Comparison of ENCODE assay signal across 1 cellular context in the genomic region with DNA sequence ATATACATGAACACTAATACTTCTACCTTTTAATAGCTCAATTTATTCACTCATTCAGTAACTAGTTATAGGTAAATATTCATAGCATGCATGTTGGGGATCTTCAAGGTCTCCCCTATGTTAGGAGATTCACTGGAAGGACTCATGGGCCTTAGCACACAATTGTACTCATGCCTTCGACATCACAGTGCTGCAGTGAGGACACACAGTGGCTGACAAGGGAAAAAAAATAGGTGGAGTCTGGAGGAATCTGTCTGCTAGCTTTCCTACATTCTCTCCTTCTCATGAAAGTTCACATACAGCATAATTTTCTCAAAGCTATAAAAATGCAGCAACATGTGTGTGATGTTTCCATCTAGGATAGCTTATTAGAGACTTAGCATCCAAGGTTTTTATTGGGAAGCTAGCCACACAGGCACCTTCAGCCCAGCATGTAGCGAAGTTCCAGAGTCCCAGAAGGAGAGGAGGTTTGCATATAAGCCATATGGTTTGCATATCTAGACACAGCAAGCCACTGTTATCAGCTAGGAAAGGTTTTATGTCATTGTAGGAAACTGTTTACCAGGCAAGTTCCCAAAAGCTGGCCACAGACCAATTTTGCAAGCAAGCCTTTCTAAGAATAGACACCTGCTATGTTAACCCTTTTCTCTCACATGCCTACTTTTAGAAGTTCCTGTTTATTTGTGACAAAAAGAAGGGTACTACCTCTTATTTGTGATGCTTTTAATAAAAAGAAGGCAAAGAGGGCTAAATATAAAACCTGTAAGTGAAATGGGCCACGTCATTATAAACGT.
TF ChIP-seq lines count a peak whose summit lies in the region.

No MANE protein-coding gene starts in this region.

TF ChIP-seq in H1, 55 proteins besides CTCF, POLR2A, EP300 and RAD21 (continued from another document):
- TF ChIP-seq, protein P1, sequence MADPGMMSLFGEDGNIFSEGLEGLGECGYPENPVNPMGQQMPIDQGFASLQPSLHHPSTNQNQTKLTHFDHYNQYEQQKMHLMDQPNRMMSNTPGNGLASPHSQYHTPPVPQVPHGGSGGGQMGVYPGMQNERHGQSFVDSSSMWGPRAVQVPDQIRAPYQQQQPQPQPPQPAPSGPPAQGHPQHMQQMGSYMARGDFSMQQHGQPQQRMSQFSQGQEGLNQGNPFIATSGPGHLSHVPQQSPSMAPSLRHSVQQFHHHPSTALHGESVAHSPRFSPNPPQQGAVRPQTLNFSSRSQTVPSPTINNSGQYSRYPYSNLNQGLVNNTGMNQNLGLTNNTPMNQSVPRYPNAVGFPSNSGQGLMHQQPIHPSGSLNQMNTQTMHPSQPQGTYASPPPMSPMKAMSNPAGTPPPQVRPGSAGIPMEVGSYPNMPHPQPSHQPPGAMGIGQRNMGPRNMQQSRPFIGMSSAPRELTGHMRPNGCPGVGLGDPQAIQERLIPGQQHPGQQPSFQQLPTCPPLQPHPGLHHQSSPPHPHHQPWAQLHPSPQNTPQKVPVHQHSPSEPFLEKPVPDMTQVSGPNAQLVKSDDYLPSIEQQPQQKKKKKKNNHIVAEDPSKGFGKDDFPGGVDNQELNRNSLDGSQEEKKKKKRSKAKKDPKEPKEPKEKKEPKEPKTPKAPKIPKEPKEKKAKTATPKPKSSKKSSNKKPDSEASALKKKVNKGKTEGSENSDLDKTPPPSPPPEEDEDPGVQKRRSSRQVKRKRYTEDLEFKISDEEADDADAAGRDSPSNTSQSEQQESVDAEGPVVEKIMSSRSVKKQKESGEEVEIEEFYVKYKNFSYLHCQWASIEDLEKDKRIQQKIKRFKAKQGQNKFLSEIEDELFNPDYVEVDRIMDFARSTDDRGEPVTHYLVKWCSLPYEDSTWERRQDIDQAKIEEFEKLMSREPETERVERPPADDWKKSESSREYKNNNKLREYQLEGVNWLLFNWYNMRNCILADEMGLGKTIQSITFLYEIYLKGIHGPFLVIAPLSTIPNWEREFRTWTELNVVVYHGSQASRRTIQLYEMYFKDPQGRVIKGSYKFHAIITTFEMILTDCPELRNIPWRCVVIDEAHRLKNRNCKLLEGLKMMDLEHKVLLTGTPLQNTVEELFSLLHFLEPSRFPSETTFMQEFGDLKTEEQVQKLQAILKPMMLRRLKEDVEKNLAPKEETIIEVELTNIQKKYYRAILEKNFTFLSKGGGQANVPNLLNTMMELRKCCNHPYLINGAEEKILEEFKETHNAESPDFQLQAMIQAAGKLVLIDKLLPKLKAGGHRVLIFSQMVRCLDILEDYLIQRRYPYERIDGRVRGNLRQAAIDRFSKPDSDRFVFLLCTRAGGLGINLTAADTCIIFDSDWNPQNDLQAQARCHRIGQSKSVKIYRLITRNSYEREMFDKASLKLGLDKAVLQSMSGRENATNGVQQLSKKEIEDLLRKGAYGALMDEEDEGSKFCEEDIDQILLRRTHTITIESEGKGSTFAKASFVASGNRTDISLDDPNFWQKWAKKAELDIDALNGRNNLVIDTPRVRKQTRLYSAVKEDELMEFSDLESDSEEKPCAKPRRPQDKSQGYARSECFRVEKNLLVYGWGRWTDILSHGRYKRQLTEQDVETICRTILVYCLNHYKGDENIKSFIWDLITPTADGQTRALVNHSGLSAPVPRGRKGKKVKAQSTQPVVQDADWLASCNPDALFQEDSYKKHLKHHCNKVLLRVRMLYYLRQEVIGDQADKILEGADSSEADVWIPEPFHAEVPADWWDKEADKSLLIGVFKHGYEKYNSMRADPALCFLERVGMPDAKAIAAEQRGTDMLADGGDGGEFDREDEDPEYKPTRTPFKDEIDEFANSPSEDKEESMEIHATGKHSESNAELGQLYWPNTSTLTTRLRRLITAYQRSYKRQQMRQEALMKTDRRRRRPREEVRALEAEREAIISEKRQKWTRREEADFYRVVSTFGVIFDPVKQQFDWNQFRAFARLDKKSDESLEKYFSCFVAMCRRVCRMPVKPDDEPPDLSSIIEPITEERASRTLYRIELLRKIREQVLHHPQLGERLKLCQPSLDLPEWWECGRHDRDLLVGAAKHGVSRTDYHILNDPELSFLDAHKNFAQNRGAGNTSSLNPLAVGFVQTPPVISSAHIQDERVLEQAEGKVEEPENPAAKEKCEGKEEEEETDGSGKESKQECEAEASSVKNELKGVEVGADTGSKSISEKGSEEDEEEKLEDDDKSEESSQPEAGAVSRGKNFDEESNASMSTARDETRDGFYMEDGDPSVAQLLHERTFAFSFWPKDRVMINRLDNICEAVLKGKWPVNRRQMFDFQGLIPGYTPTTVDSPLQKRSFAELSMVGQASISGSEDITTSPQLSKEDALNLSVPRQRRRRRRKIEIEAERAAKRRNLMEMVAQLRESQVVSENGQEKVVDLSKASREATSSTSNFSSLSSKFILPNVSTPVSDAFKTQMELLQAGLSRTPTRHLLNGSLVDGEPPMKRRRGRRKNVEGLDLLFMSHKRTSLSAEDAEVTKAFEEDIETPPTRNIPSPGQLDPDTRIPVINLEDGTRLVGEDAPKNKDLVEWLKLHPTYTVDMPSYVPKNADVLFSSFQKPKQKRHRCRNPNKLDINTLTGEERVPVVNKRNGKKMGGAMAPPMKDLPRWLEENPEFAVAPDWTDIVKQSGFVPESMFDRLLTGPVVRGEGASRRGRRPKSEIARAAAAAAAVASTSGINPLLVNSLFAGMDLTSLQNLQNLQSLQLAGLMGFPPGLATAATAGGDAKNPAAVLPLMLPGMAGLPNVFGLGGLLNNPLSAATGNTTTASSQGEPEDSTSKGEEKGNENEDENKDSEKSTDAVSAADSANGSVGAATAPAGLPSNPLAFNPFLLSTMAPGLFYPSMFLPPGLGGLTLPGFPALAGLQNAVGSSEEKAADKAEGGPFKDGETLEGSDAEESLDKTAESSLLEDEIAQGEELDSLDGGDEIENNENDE (IDR thresholded peaks at IDR 0.05; ENCODE audit: insufficient replicate concordance, low read length): no peak
- TF ChIP-seq CREB1 (IDR thresholded peaks at IDR 0.05) (no peak), BACH1 (IDR thresholded peaks at IDR 0.05; ENCODE audit: low read length) (no peak), SP4 (IDR thresholded peaks at IDR 0.05; ENCODE audit: low read length) (no peak), USF2 (IDR thresholded peaks at IDR 0.05; ENCODE audit: low read length) (no peak), SRF (IDR thresholded peaks at IDR 0.05; ENCODE audit: low read depth, low read length) (no peak), HDAC6 (IDR thresholded peaks at IDR 0.05; ENCODE audit: low read depth, low read length) (no peak), YY1 (IDR thresholded peaks at IDR 0.05; ENCODE audit: low read depth, low read length) (no peak), CBX8 (IDR thresholded peaks at IDR 0.05; ENCODE audit: borderline replicate concordance, low read depth, low read length) (no peak), CBX5 (IDR thresholded peaks at IDR 0.05; ENCODE audit: low read depth, low read length) (no peak), TAF1 (IDR thresholded peaks at IDR 0.05; ENCODE audit: low read depth, low read length) (no peak)
